Comparison of ENCODE assay signal across 8 cellular contexts in genomic region chr6:43629505-43630300, GRCh38. TPM values are rescaled to one million over a fixed set of nuclear protein-coding genes. Genes with fewer than 3 reads are reported as not detected.
DNase-seq lines count a peak whose midpoint lies in the region; ATAC-seq and TF ChIP-seq lines count a peak whose summit lies in the region.

No MANE protein-coding gene starts in this region.

- H2AFZ ChIP-seq in Loucy (ENCODE audit: low read length), result peak overlapping the region; percentile 87

- H3K9ac ChIP-seq in Loucy (ENCODE audit: low read depth, low read length, poor library complexity, severe bottlenecking), result peak overlapping the region; percentile 100

- no peaks in the 10 kb centered on the region for H3K27me3 Mint-ChIP-seq in natural killer cell treated with Interleukin-12 subunit alpha and Interleukin-12 subunit beta and Interleukin-15 and Interleukin-18, amount 100 ng/mL, for 72 hours

- DNase-seq in ELR (ENCODE audit: low read depth), result peak; percentile 99
- peak; percentile 98 for DNase-seq in H7
- peak; percentile 96 for DNase-seq in RWPE2 (ENCODE audit: low spot score)
- peak; percentile 77 for DNase-seq in activated effector memory CD4-positive, alpha-beta T cell treated with Interleukin-2 at 50 U/mL for 16 hours
- DNase-seq in fibroblast of pulmonary artery (ENCODE audit: low read depth), result peak; percentile 99
- DNase-seq in natural killer cell treated with Interleukin-12 subunit alpha and Interleukin-12 subunit beta and Interleukin-15 and Interleukin-18, amount 100 ng/mL, for 72 hours (ENCODE audit: low spot score), result peak; percentile 96
- peak; percentile 89 for DNase-seq in stimulated activated naive CD4-positive, alpha-beta T cell treated with Interleukin-2 at 50 U/mL for 16 hours (lab: John Stamatoyannopoulos, UW)

- H3K4me3 Mint-ChIP-seq in natural killer cell treated with Interleukin-12 subunit alpha and Interleukin-12 subunit beta and Interleukin-15 and Interleukin-18, amount 100 ng/mL, for 72 hours, result peak overlapping the region; percentile 98

- no peaks in the 10 kb centered on the region for H3K27me3 ChIP-seq in H7 (ENCODE audit: control insufficient read depth, insufficient read depth, low read length)
- no peaks in the 10 kb centered on the region for H3K27me3 ChIP-seq in Loucy (ENCODE audit: insufficient read depth, low read length, poor library complexity, severe bottlenecking)
- no peaks in the 10 kb centered on the region for H3K27me3 ChIP-seq in RWPE2 (ENCODE audit: insufficient read depth, poor library complexity, severe bottlenecking)

- peaks cover 4% of the 10 kb centered on the region for H3K36me3 Mint-ChIP-seq in natural killer cell treated with Interleukin-12 subunit alpha and Interleukin-12 subunit beta and Interleukin-15 and Interleukin-18, amount 100 ng/mL, for 72 hours

- H3K4me3 ChIP-seq in H7 (ENCODE audit: insufficient read depth, low read depth, low read length) (peak overlapping the region; percentile 70), Loucy (ENCODE audit: low read length, poor library complexity, severe bottlenecking) (peak overlapping the region; percentile 87), RWPE2 (ENCODE audit: severe bottlenecking) (peak overlapping the region; percentile 83), fibroblast of pulmonary artery (replicated peaks; ENCODE audit: low read depth, low read length) (peak overlapping the region; percentile 98)

- peaks cover 10% of the 10 kb centered on the region for H4K20me1 ChIP-seq in Loucy (ENCODE audit: insufficient read depth, low read length, poor library complexity, severe bottlenecking)

- peaks cover 36% of the 10 kb centered on the region for H3K79me2 ChIP-seq in Loucy (ENCODE audit: insufficient read depth, low read length)

- peak overlapping the region; percentile 87 for H3K27ac ChIP-seq in RWPE2 (ENCODE audit: poor library complexity, severe bottlenecking)

- no peaks in the 10 kb centered on the region for H3K9me2 ChIP-seq in Loucy (replicated peaks; ENCODE audit: low read depth, low read length)

- H3K27ac Mint-ChIP-seq in natural killer cell treated with Interleukin-12 subunit alpha and Interleukin-12 subunit beta and Interleukin-15 and Interleukin-18, amount 100 ng/mL, for 72 hours, result peak overlapping the region; percentile 79 to 98

- peaks cover 17% of the 10 kb centered on the region for H3K36me3 ChIP-seq in H7 (replicated peaks; ENCODE audit: control insufficient read depth, insufficient read depth, low read length)
- peaks cover 14% of the 10 kb centered on the region; the same call in 1 of the 2 replicates for H3K36me3 ChIP-seq in Loucy (ENCODE audit: insufficient read depth, low read length)
- H3K36me3 ChIP-seq in RWPE2 (ENCODE audit: low read depth), result peaks cover 33% of the 10 kb centered on the region

- H3F3A ChIP-seq in Loucy (ENCODE audit: low read depth), result no peaks in the 10 kb centered on the region

- H3K4me1 ChIP-seq in Loucy (ENCODE audit: insufficient read depth, low read length, poor library complexity, severe bottlenecking) (peaks cover 27% of the 10 kb centered on the region), RWPE2 (ENCODE audit: insufficient read depth, poor library complexity, severe bottlenecking) (peaks cover 14% of the 10 kb centered on the region)

- ATAC-seq in RWPE2 (ENCODE audit: low read depth), result peak; percentile 70
- ATAC-seq in natural killer cell treated with Interleukin-12 subunit alpha and Interleukin-12 subunit beta and Interleukin-15 and Interleukin-18, amount 100 ng/mL, for 72 hours, result peak; percentile 86 to 89

- H3K4me1 Mint-ChIP-seq in natural killer cell treated with Interleukin-12 subunit alpha and Interleukin-12 subunit beta and Interleukin-15 and Interleukin-18, amount 100 ng/mL, for 72 hours (ENCODE audit: low read depth in 2 of 2), result peaks cover 35 to 43% of the 10 kb centered on the region in 2 donors

- no peak for TF ChIP-seq CTCF in Loucy (conservative IDR thresholded peaks at IDR 0.05; ENCODE audit: low read length)
- TF ChIP-seq CTCF in RWPE2 (IDR thresholded peaks at IDR 0.05; ENCODE audit: poor library complexity, severe bottlenecking), result no peak
- no peak for TF ChIP-seq CTCF in fibroblast of pulmonary artery (IDR thresholded peaks at IDR 0.05; ENCODE audit: low read length, missing control alignments)

- no peaks in the 10 kb centered on the region for H3K9me3 Mint-ChIP-seq in natural killer cell treated with Interleukin-12 subunit alpha and Interleukin-12 subunit beta and Interleukin-15 and Interleukin-18, amount 100 ng/mL, for 72 hours

- H3K9me3 ChIP-seq in Loucy (ENCODE audit: insufficient read depth, low read depth, low read length) (no peaks in the 10 kb centered on the region), RWPE2 (ENCODE audit: severe bottlenecking) (no peaks in the 10 kb centered on the region)

- H3K4me2 ChIP-seq in Loucy (ENCODE audit: low read depth, low read length, poor library complexity, severe bottlenecking), result peak overlapping the region; percentile 87

RNA-seq across cellular contexts. Expression of gene GTPBP2, which starts 0.6 kb away (rescaled TPM):
- total RNA-seq in H7 (2014; rRNA removed; shearing (Covaris generic)), result 59.0 and 64.2 TPM in 2 replicates
- 100 to 1,000 TPM in 1 of 2 donors, 10 to 100 TPM in 1; 85.4 to 116 TPM for total RNA-seq in natural killer cell treated with Interleukin-12 subunit alpha and Interleukin-12 subunit beta and Interleukin-15 and Interleukin-18, amount 100 ng/mL, for 72 hours

RNA-seq across cellular contexts. Expression of gene MAD2L1BP, which starts 5.9 kb away (rescaled TPM):
- 40.0 and 46.5 TPM in 2 replicates for total RNA-seq in H7 (2014; rRNA removed; shearing (Covaris generic))
- total RNA-seq in natural killer cell treated with Interleukin-12 subunit alpha and Interleukin-12 subunit beta and Interleukin-15 and Interleukin-18, amount 100 ng/mL, for 72 hours, result 10 to 100 TPM; 37.1 to 39.7 TPM

RNA-seq across cellular contexts. Expression of gene RSPH9, which starts 15.1 kb away (rescaled TPM):
- 0.07 TPM in 1 of 2 replicates, not detected in the other for total RNA-seq in H7 (2014; rRNA removed; shearing (Covaris generic))
- total RNA-seq in natural killer cell treated with Interleukin-12 subunit alpha and Interleukin-12 subunit beta and Interleukin-15 and Interleukin-18, amount 100 ng/mL, for 72 hours, result not detected

RNA-seq across cellular contexts. Expression of gene POLH, which starts 53.7 kb away (rescaled TPM):
- total RNA-seq in H7 (2014; rRNA removed; shearing (Covaris generic)), result 4.7 and 5.0 TPM in 2 replicates
- total RNA-seq in natural killer cell treated with Interleukin-12 subunit alpha and Interleukin-12 subunit beta and Interleukin-15 and Interleukin-18, amount 100 ng/mL, for 72 hours, result 10 to 100 TPM; 25.6 to 53.4 TPM

RNA-seq across cellular contexts. Expression of gene XPO5, which starts 53.9 kb away (rescaled TPM):
- 70.9 and 78.3 TPM in 2 replicates for total RNA-seq in H7 (2014; rRNA removed; shearing (Covaris generic))
- 100 to 1,000 TPM in 1 of 2 donors, 10 to 100 TPM in 1; 80.0 to 178 TPM for total RNA-seq in natural killer cell treated with Interleukin-12 subunit alpha and Interleukin-12 subunit beta and Interleukin-15 and Interleukin-18, amount 100 ng/mL, for 72 hours

Comparison
In these comparisons a context has a peak if more than half of its experiments do, and no peak if none do; other contexts are left out.
1. Peak in every context shown above with its lines: DNase-seq, ATAC-seq, H3K4me3 ChIP-seq and H3K27ac ChIP-seq.